8 cellular contexts compared by ENCODE assay signal in the genomic region with DNA sequence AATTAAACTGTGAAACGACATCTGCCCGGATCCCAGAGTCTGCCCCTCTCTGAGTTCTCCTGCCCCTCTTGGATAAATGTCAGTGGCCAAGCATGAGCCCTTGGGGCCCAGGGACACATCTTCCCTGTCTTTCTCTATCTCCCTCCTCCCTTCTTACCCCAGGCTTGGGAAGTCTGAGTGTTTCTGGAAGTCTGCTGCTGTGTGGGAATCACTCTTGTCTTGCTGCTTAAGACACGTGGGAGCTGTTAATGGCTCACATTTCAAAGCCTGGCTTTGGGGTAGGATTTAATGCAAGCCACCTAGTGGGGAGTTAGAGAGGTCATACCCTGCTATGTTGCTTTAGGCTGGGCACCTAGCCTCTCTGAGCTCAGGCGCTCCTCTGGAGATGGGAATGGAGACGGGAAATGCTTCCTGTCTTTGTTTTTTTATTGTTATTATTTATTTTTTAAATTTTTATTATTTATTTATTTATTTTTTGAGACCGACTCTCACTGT.
DNase-seq lines count a peak whose midpoint lies in the region; ATAC-seq and TF ChIP-seq lines count a peak whose summit lies in the region.

No MANE protein-coding gene starts in this region.

- peaks cover 4% of the 10 kb centered on the region for H3K27me3 ChIP-seq in neural cell (ENCODE audit: insufficient read depth, low read depth, low read length)

- no peak overlapping the region for H2AFZ ChIP-seq in neural cell (ENCODE audit: low read depth, low read length)

- H3K27ac ChIP-seq in neural cell (ENCODE audit: low read length): no peak overlapping the region

- peak overlapping the region; percentile 44 for H3K9ac ChIP-seq in neural cell (ENCODE audit: low read length)

- ATAC-seq in GM21717 (IDR thresholded peaks at IDR 0.05; ENCODE audit: unreplicated experiment): no peak

- H3F3A ChIP-seq in neural cell (ENCODE audit: insufficient read depth, low read length, poor library complexity, severe bottlenecking): peaks cover 3% of the 10 kb centered on the region

- H3K79me2 ChIP-seq in neural cell (replicated peaks; ENCODE audit: insufficient read depth, low read length): no peaks in the 10 kb centered on the region

- H3K36me3 ChIP-seq in neural cell (ENCODE audit: insufficient read depth, low read length): no peaks in the 10 kb centered on the region

- TF ChIP-seq RAD21 in neural cell (conservative IDR thresholded peaks at IDR 0.05): peak; percentile 68

- no peak for TF ChIP-seq EP300 in neural cell (conservative IDR thresholded peaks at IDR 0.05; ENCODE audit: poor library complexity, severe bottlenecking)

- TF ChIP-seq CTCF in epithelial cell of esophagus (IDR thresholded peaks at IDR 0.05; ENCODE audit: insufficient read depth, low read depth, low read length, missing control alignments) (peak; percentile 56), neural cell (IDR thresholded peaks at IDR 0.05; ENCODE audit: poor library complexity, severe bottlenecking) (peak; percentile 70)

- H3K4me3 ChIP-seq in epithelial cell of esophagus (ENCODE audit: low read length) (no peak overlapping the region), neural cell (ENCODE audit: low read length) (peak overlapping the region; percentile 37)

- H4K20me1 ChIP-seq in neural cell (ENCODE audit: insufficient read depth): no peaks in the 10 kb centered on the region

- H3K9me3 ChIP-seq in neural cell (ENCODE audit: low read length): no peaks in the 10 kb centered on the region

- no peak overlapping the region for H3K4me2 ChIP-seq in neural cell (ENCODE audit: low read length)

- no peaks in the 10 kb centered on the region for H3K9me2 ChIP-seq in neural cell (ENCODE audit: insufficient read depth, low read length)

- DNase-seq in NCI-H2196 (lab: John Stamatoyannopoulos, UW; ENCODE audit: unreplicated experiment): peak; percentile 29
- no peak for DNase-seq in NCI-H2196 treated with DMSO at 0.1 percent for 48 hours (lab: John Stamatoyannopoulos, UW; ENCODE audit: unreplicated experiment)
- peak; percentile 78 for DNase-seq in HT1080 (ENCODE audit: low read depth)
- DNase-seq in RPMI8226: peak; percentile 62
- peak; percentile 66 for DNase-seq in epithelial cell of esophagus (ENCODE audit: low read depth)
- DNase-seq in cerebellum (ENCODE audit: low spot score): no peak

TF ChIP-seq in neural cell, 6 proteins besides CTCF, POLR2A, EP300 and RAD21:
- TF ChIP-seq EZH2 (IDR thresholded peaks at IDR 0.05; ENCODE audit: borderline replicate concordance, insufficient read depth, low read length, poor library complexity, severe bottlenecking) (no peak), MXI1 (conservative IDR thresholded peaks at IDR 0.05; ENCODE audit: poor library complexity, severe bottlenecking) (peak; percentile 68), TAF1 (IDR thresholded peaks at IDR 0.05; ENCODE audit: low read depth) (no peak), POLR2AphosphoS5 (IDR thresholded peaks at IDR 0.05) (no peak), SMC3 (conservative IDR thresholded peaks at IDR 0.05; ENCODE audit: poor library complexity) (peak; percentile 71)
- TF ChIP-seq, protein P1, sequence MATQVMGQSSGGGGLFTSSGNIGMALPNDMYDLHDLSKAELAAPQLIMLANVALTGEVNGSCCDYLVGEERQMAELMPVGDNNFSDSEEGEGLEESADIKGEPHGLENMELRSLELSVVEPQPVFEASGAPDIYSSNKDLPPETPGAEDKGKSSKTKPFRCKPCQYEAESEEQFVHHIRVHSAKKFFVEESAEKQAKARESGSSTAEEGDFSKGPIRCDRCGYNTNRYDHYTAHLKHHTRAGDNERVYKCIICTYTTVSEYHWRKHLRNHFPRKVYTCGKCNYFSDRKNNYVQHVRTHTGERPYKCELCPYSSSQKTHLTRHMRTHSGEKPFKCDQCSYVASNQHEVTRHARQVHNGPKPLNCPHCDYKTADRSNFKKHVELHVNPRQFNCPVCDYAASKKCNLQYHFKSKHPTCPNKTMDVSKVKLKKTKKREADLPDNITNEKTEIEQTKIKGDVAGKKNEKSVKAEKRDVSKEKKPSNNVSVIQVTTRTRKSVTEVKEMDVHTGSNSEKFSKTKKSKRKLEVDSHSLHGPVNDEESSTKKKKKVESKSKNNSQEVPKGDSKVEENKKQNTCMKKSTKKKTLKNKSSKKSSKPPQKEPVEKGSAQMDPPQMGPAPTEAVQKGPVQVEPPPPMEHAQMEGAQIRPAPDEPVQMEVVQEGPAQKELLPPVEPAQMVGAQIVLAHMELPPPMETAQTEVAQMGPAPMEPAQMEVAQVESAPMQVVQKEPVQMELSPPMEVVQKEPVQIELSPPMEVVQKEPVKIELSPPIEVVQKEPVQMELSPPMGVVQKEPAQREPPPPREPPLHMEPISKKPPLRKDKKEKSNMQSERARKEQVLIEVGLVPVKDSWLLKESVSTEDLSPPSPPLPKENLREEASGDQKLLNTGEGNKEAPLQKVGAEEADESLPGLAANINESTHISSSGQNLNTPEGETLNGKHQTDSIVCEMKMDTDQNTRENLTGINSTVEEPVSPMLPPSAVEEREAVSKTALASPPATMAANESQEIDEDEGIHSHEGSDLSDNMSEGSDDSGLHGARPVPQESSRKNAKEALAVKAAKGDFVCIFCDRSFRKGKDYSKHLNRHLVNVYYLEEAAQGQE (IDR thresholded peaks at IDR 0.05; ENCODE audit: borderline replicate concordance): peak; percentile 94
TF ChIP-seq in neural cell: peak in this region for 3.

Comparison
In these comparisons a context has a peak if more than half of its experiments do, and no peak if none do; other contexts are left out.
1. DNase-seq: peak in NCI-H2196 (single experiment), HT1080 (single experiment), RPMI8226 (single experiment) and epithelial cell of esophagus (single experiment); none in NCI-H2196 treated with DMSO at 0.1 percent for 48 hours (single experiment) and cerebellum (single experiment).